In genomic region chr1:176949033-176949662, GRCh38 we compare ENCODE assay signal across 9 cellular contexts.
A peak's percentile ranks its signal among the peaks of the same experiment; 100 is the strongest.
DNase-seq lines count a peak whose midpoint lies in the region; ATAC-seq and TF ChIP-seq lines count a peak whose summit lies in the region.
"Had no signal": no experiment of that assay in that cellular context is flagged by ENCODE, and none has a peak within 500 bp of the region (broad histone marks: within the 10 kb centered on the region; RNA-seq: fewer than 3 reads in every experiment).

No MANE protein-coding gene starts in this region.

- no peak overlapping the region for H3K4me3 ChIP-seq in PC-3 (ENCODE audit: low read length)
- no peak overlapping the region for H3K4me3 ChIP-seq in epithelial cell of proximal tubule (ENCODE audit: low read depth, low read length)
- H3K4me3 ChIP-seq: breast epithelium had no signal

- no peak overlapping the region for H3K4me2 ChIP-seq in PC-3 (ENCODE audit: low read length)

- peaks cover 2% of the 10 kb centered on the region for H3K9me3 Mint-ChIP-seq in activated naive CD4-positive, alpha-beta T cell treated with anti-CD3 and anti-CD28 coated beads for 36 hours
- H3K9me3 Mint-ChIP-seq in osteocyte (ENCODE audit: unreplicated experiment), result peaks cover 3% of the 10 kb centered on the region

- H2AFZ ChIP-seq in PC-3 (ENCODE audit: low read length), result no peak overlapping the region

- no peaks in the 10 kb centered on the region for H3K36me3 Mint-ChIP-seq in activated naive CD4-positive, alpha-beta T cell treated with anti-CD3 and anti-CD28 coated beads for 36 hours (ENCODE audit: low read depth)
- H3K36me3 Mint-ChIP-seq in osteocyte (ENCODE audit: unreplicated experiment), result no peaks in the 10 kb centered on the region

- H3K4me3 Mint-ChIP-seq in activated naive CD4-positive, alpha-beta T cell treated with anti-CD3 and anti-CD28 coated beads for 36 hours, result no peak overlapping the region
- no peak overlapping the region for H3K4me3 Mint-ChIP-seq in osteocyte (ENCODE audit: unreplicated experiment)

- no peaks in the 10 kb centered on the region for H3F3A ChIP-seq in PC-3 (ENCODE audit: low read length, unreplicated experiment)

- intact Hi-C loops in activated naive CD4-positive, alpha-beta T cell treated with anti-CD3 and anti-CD28 coated beads for 36 hours (cut with micrococcal nuclease), result loop anchor here (2.0 kb wide), 1 partner anchor 50 kb away; no protein-coding TSS in a partner anchor
- intact Hi-C loops in PC-3 (cut with micrococcal nuclease), result loop anchor here (2.0 kb wide), 1 partner anchor 232 kb away; no protein-coding TSS in a partner anchor

- ATAC-seq in HG02678 (IDR thresholded peaks at IDR 0.05; ENCODE audit: unreplicated experiment) (peak; percentile 56), PC-3 (peak; percentile 59)

- no peak overlapping the region for H3K9ac ChIP-seq in PC-3 (ENCODE audit: low read length)

- no peaks in the 10 kb centered on the region for H3K79me2 ChIP-seq in PC-3 (ENCODE audit: low read length)

- DNase-seq in activated naive CD4-positive, alpha-beta T cell treated with anti-CD3 and anti-CD28 coated beads for 36 hours, result peak; percentile 30
- no peak for DNase-seq in activated naive CD4-positive, alpha-beta T cell treated with anti-CD3 and anti-CD28 coated beads, Interleukin-2, amount 50 U/mL, for 16 hours
- peak; percentile 54 for DNase-seq in PC-3
- DNase-seq in epithelial cell of proximal tubule (ENCODE audit: low read depth), result no peak
- DNase-seq in osteocyte (ENCODE audit: extremely low spot score, unreplicated experiment), result no peak
- DNase-seq in globus pallidus (ENCODE audit: low spot score), result no peak
- DNase-seq in NCI-H2081 treated with DMSO at 0.1 percent for 48 hours (lab: John Stamatoyannopoulos, UW), result no peak

- H3K9me3 ChIP-seq in PC-3 (ENCODE audit: low read length), result no peaks in the 10 kb centered on the region
- H3K9me3 ChIP-seq: breast epithelium had no signal

- no peak overlapping the region for H3K27ac Mint-ChIP-seq in activated naive CD4-positive, alpha-beta T cell treated with anti-CD3 and anti-CD28 coated beads for 36 hours
- no peak overlapping the region for H3K27ac Mint-ChIP-seq in osteocyte (ENCODE audit: unreplicated experiment)

- H3K27me3 ChIP-seq in PC-3 (ENCODE audit: low read length), result no peaks in the 10 kb centered on the region
- H3K27me3 ChIP-seq: breast epithelium had no signal

- no peaks in the 10 kb centered on the region for H3K36me3 ChIP-seq in PC-3 (ENCODE audit: low read depth, low read length)
- H3K36me3 ChIP-seq: breast epithelium had no signal

- peaks cover 8% of the 10 kb centered on the region for H3K27me3 Mint-ChIP-seq in activated naive CD4-positive, alpha-beta T cell treated with anti-CD3 and anti-CD28 coated beads for 36 hours (ENCODE audit: low read depth)
- H3K27me3 Mint-ChIP-seq in osteocyte (ENCODE audit: unreplicated experiment), result no peaks in the 10 kb centered on the region

- POLR2A ChIA-PET in PC-3 (lab: Charles Lee; ENCODE audit: unreplicated experiment), result no interaction called here

- BruUV-seq in PC-3 (replicated peaks; lab: Mats Ljungman, UMichigan), result no TSS peak

- TF ChIP-seq CTCF in PC-3 (conservative IDR thresholded peaks at IDR 0.05; ENCODE audit: low read depth, low read length) (peak; percentile 78), epithelial cell of proximal tubule (conservative IDR thresholded peaks at IDR 0.05; ENCODE audit: low read depth, low read length) (peak; percentile 83), osteocyte (IDR thresholded peaks at IDR 0.05) (peak; percentile 18)

- H3K4me1 ChIP-seq in PC-3 (ENCODE audit: insufficient read depth, low read length), result no peaks in the 10 kb centered on the region
- H3K4me1 ChIP-seq: breast epithelium had no signal

- no peaks in the 10 kb centered on the region for H3K9me2 ChIP-seq in PC-3 (replicated peaks; ENCODE audit: low read length)

- CTCF ChIA-PET in activated naive CD4-positive, alpha-beta T cell treated with anti-CD3 and anti-CD28 coated beads for 36 hours (lab: Charles Lee), result interaction anchor here (1.1 kb wide), 1 partner anchor 50 kb away, joined by 3 read pairs; no protein-coding TSS in a partner anchor
- CTCF ChIA-PET in PC-3 (lab: Charles Lee), result no interaction called here

- H4K20me1 ChIP-seq in PC-3 (ENCODE audit: low read length), result no peaks in the 10 kb centered on the region

- no peak overlapping the region for H3K27ac ChIP-seq in PC-3 (ENCODE audit: low read length)
- H3K27ac ChIP-seq: breast epithelium had no signal

- no peaks in the 10 kb centered on the region for H3K4me1 Mint-ChIP-seq in activated naive CD4-positive, alpha-beta T cell treated with anti-CD3 and anti-CD28 coated beads for 36 hours (ENCODE audit: low read depth)
- no peaks in the 10 kb centered on the region for H3K4me1 Mint-ChIP-seq in osteocyte (ENCODE audit: unreplicated experiment)

Comparison
In these comparisons a context has a peak if more than half of its experiments do, and no peak if none do; other contexts are left out.
1. DNase-seq: peak in activated naive CD4-positive, alpha-beta T cell treated with anti-CD3 and anti-CD28 coated beads for 36 hours (single experiment) and PC-3 (single experiment); none in activated naive CD4-positive, alpha-beta T cell treated with anti-CD3 and anti-CD28 coated beads, Interleukin-2, amount 50 U/mL, for 16 hours (single experiment), epithelial cell of proximal tubule (single experiment), osteocyte (single experiment), globus pallidus (single experiment) and NCI-H2081 treated with DMSO at 0.1 percent for 48 hours (single experiment).
2. CTCF ChIP-seq: peak in every context shown above with its lines; median percentile 83 in epithelial cell of proximal tubule; 78 in PC-3; 18 in osteocyte.